Comparison of ENCODE assay signal across 1 cellular context in genomic region chr6:167683028-167683862, GRCh38.
TF ChIP-seq lines count a peak whose summit lies in the region.

No MANE protein-coding gene starts in this region.

TF ChIP-seq in HepG2, 621 proteins besides CTCF, POLR2A, EP300 and RAD21 (continued from another document and continues in another):
- no peak for TF ChIP-seq ZBTB2 (CRISPR knock-in tag; IDR thresholded peaks at IDR 0.05; ENCODE audit: low read depth)
- no peak for TF ChIP-seq PREB (CRISPR knock-in tag; IDR thresholded peaks at IDR 0.05)
- TF ChIP-seq BRD4 (CRISPR knock-in tag; IDR thresholded peaks at IDR 0.05), result peak; percentile 57; the same call in 1 of the 2 replicates
- peak; percentile 23; the same call in 1 of the 2 replicates for TF ChIP-seq NKX3-1 (CRISPR knock-in tag; IDR thresholded peaks at IDR 0.05)
- peak; percentile 99 for TF ChIP-seq ZNF350 (CRISPR knock-in tag; IDR thresholded peaks at IDR 0.05; ENCODE audit: borderline replicate concordance, low read depth)
- TF ChIP-seq ZGPAT (CRISPR knock-in tag; IDR thresholded peaks at IDR 0.05), result peak; percentile 100
- peak; percentile 68 for TF ChIP-seq HMGXB3 (CRISPR knock-in tag; IDR thresholded peaks at IDR 0.05; ENCODE audit: borderline replicate concordance)
- TF ChIP-seq ZNF264 (CRISPR knock-in tag; IDR thresholded peaks at IDR 0.05), result peak; percentile 91
- peak; percentile 55 for TF ChIP-seq ZIK1 (CRISPR knock-in tag; IDR thresholded peaks at IDR 0.05; ENCODE audit: borderline replicate concordance, low read depth)
- TF ChIP-seq CENPT (CRISPR knock-in tag; IDR thresholded peaks at IDR 0.05; ENCODE audit: low read depth), result no peak
- no peak for TF ChIP-seq KLF15 (CRISPR knock-in tag; IDR thresholded peaks at IDR 0.05; ENCODE audit: borderline replicate concordance)
- peak; percentile 98 for TF ChIP-seq PATZ1 (CRISPR knock-in tag; IDR thresholded peaks at IDR 0.05)
- peak; percentile 96 for TF ChIP-seq MYPOP (CRISPR knock-in tag; IDR thresholded peaks at IDR 0.05)
- TF ChIP-seq EHMT2 (IDR thresholded peaks at IDR 0.05; ENCODE audit: borderline replicate concordance, low read depth, low read length), result no peak
- TF ChIP-seq U2AF1 (optimal IDR thresholded peaks at IDR 0.05; ENCODE audit: low read depth, low read length), result peak; percentile 87
- peak; percentile 96; the same call in 1 of the 2 replicates for TF ChIP-seq DNMT3B (CRISPR knock-in tag; conservative IDR thresholded peaks at IDR 0.05)
- TF ChIP-seq THAP9 (CRISPR knock-in tag; IDR thresholded peaks at IDR 0.05; ENCODE audit: borderline replicate concordance), result peak; percentile 72; the same call in 1 of the 2 replicates
- TF ChIP-seq HIVEP1 (CRISPR knock-in tag; IDR thresholded peaks at IDR 0.05), result peak; percentile 100
- TF ChIP-seq ZNF691 (CRISPR knock-in tag; IDR thresholded peaks at IDR 0.05; ENCODE audit: borderline replicate concordance, low read depth), result peak; percentile 98
- TF ChIP-seq LRRFIP1 (CRISPR knock-in tag; conservative IDR thresholded peaks at IDR 0.05), result 0 out of 2 replicates have a peak, but pooled peaks have one; percentile 11
- peak; percentile 88 for TF ChIP-seq ZNF318 (CRISPR knock-in tag; IDR thresholded peaks at IDR 0.05)
